32 cellular contexts compared by ENCODE assay signal in the genomic region with DNA sequence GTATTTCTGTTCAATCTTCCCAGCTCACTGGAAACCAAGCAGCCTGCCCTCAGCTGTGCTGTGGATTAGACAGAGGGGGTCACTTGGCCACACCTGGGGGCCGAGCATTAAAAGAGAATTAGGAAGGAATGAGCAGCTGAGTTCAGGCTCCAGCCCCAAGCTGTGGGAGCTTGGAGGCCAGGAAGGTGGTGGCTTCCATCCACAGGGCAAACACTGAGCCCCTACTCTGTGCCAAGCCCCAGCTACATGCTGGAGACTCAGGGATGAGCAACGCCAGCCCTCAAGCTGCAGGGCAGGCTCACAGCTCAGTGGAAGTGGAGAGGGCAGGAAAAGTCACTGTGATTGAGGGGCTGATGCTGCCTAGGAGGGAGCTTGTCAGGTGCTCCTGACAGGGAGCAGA.
"Had no signal": no experiment of that assay in that cellular context is flagged by ENCODE, and none has a peak within 500 bp of the region (broad histone marks: within the 10 kb centered on the region; RNA-seq: fewer than 3 reads in every experiment).

No MANE protein-coding gene starts in this region.

- H3K27ac Mint-ChIP-seq: activated CD4-positive, alpha-beta memory T cell treated with anti-CD3 and anti-CD28 coated beads for 36 hours; activated CD4-positive, alpha-beta T cell treated with anti-CD3 and anti-CD28 coated beads for 36 hours; activated CD4-positive, alpha-beta T cell treated with anti-CD3 and anti-CD28 coated beads, Interleukin-2, amount 10 ng/mL, durations not matched to agents 24 days and 14 days; activated CD8-positive, alpha-beta memory T cell treated with anti-CD3 and anti-CD28 coated beads, Interleukin-2, amount 10 ng/mL, durations not matched to agents 7 days and 5 days; activated CD8-positive, alpha-beta T cell treated with anti-CD3 and anti-CD28 coated beads, Interleukin-2, amount 10 ng/mL, durations not matched to agents 7 days and 5 days; activated naive CD4-positive, alpha-beta T cell treated with anti-CD3 and anti-CD28 coated beads for 36 hours; activated naive CD4-positive, alpha-beta T cell treated with anti-CD3 and anti-CD28 coated beads, Interleukin-2, amount 50 U/mL, for 24 hours; activated naive CD8-positive, alpha-beta T cell treated with anti-CD3 and anti-CD28 coated beads, Interleukin-2, amount 10 ng/mL, durations not matched to agents 7 days and 5 days; activated T-cell treated with anti-CD3 and anti-CD28 coated beads, Interleukin-2, amount 50 U/mL, for 24 hours; activated T-cell treated with anti-CD3 and anti-CD28 coated beads, Interleukin-2, amount 50 U/mL, for 72 hours; brain; dendritic cell treated with granulocyte-macrophage colony-stimulating factor and Interleukin-4, amounts not matched to agents 40 ng/mL and 50 ng/mL, for 4 days; endodermal cell had no signal

- H3K36me3 ChIP-seq: ascending aorta, breast epithelium, cardiac muscle cell, colonic mucosa had no signal

- H3K27me3 Mint-ChIP-seq: activated CD4-positive, alpha-beta memory T cell treated with anti-CD3 and anti-CD28 coated beads for 36 hours; activated CD4-positive, alpha-beta T cell treated with anti-CD3 and anti-CD28 coated beads for 36 hours; activated naive CD4-positive, alpha-beta T cell treated with anti-CD3 and anti-CD28 coated beads, Interleukin-2, amount 50 U/mL, for 24 hours; activated T-cell treated with anti-CD3 and anti-CD28 coated beads, Interleukin-2, amount 50 U/mL, for 24 hours had no signal

- FAIRE-seq: frontal cortex had no signal

- H3K4me1 ChIP-seq: ascending aorta, breast epithelium, colonic mucosa had no signal

- H3K9me3 ChIP-seq: ascending aorta, breast epithelium, colonic mucosa had no signal

- ATAC-seq: activated CD4-positive, alpha-beta T cell treated with anti-CD3 and anti-CD28 coated beads for 36 hours; activated CD8-positive, alpha-beta memory T cell treated with anti-CD3 and anti-CD28 coated beads, Interleukin-2, amount 10 ng/mL, durations not matched to agents 7 days and 5 days; activated CD8-positive, alpha-beta T cell treated with anti-CD3 and anti-CD28 coated beads, Interleukin-2, amount 10 ng/mL, durations not matched to agents 7 days and 5 days; activated T-cell treated with anti-CD3 and anti-CD28 coated beads, Interleukin-2, amount 50 U/mL, for 72 hours; esophagus mucosa had no signal

- H3K27me3 ChIP-seq: ascending aorta, breast epithelium, cardiac muscle cell, colonic mucosa had no signal

- DNase-seq: activated CD4-positive, alpha-beta memory T cell treated with anti-CD3 and anti-CD28 coated beads for 36 hours; activated CD4-positive, alpha-beta T cell treated with anti-CD3 and anti-CD28 coated beads for 36 hours; activated CD4-positive, alpha-beta T cell treated with anti-CD3 and anti-CD28 coated beads, Interleukin-2, amount 10 ng/mL, durations not matched to agents 24 days and 14 days; activated CD4-positive, CD25-positive, alpha-beta regulatory T cell; activated CD4-positive, CD25-positive, alpha-beta regulatory T cell treated with anti-CD3 and anti-CD28 coated beads, Interleukin-2, amount 50 U/mL, for 72 hours; activated CD8-positive, alpha-beta memory T cell treated with anti-CD3 and anti-CD28 coated beads, Interleukin-2, amount 10 ng/mL, durations not matched to agents 7 days and 5 days; activated CD8-positive, alpha-beta memory T cell treated with anti-CD3 and anti-CD28 coated beads, Interleukin-2, amount 50 U/mL, for 4 hours; activated CD8-positive, alpha-beta T cell treated with anti-CD3 and anti-CD28 coated beads, Interleukin-2, amount 10 ng/mL, durations not matched to agents 7 days and 5 days; activated effector memory CD4-positive, alpha-beta T cell treated with Interleukin-2 at 50 U/mL for 16 hours; activated gamma-delta T cell treated with Interleukin-2 at 50 U/mL for 16 hours; activated naive CD4-positive, alpha-beta T cell treated with anti-CD3 and anti-CD28 coated beads for 36 hours; activated naive CD8-positive, alpha-beta T cell treated with anti-CD3 and anti-CD28 coated beads, Interleukin-2, amount 10 ng/mL, durations not matched to agents 7 days and 5 days; activated T-cell treated with anti-CD3 and anti-CD28 coated beads, Interleukin-2, amount 50 U/mL, for 24 hours; activated T-cell treated with anti-CD3 and anti-CD28 coated beads, Interleukin-2, amount 50 U/mL, for 72 hours; central memory CD4-positive, alpha-beta T cell; cerebellar nuclear complex; colonic mucosa; dorsolateral prefrontal cortex; effector memory CD4-positive, alpha-beta T cell; endodermal cell; foreskin fibroblast; head of caudate nucleus; T-helper 1 cell; T-helper 2 cell had no signal

- H3K4me3 Mint-ChIP-seq: activated CD4-positive, alpha-beta memory T cell treated with anti-CD3 and anti-CD28 coated beads for 36 hours; activated CD4-positive, alpha-beta T cell treated with anti-CD3 and anti-CD28 coated beads for 36 hours; activated CD4-positive, alpha-beta T cell treated with anti-CD3 and anti-CD28 coated beads, Interleukin-2, amount 10 ng/mL, durations not matched to agents 24 days and 14 days; activated CD8-positive, alpha-beta memory T cell treated with anti-CD3 and anti-CD28 coated beads, Interleukin-2, amount 10 ng/mL, durations not matched to agents 7 days and 5 days; activated CD8-positive, alpha-beta T cell treated with anti-CD3 and anti-CD28 coated beads, Interleukin-2, amount 10 ng/mL, durations not matched to agents 7 days and 5 days; activated naive CD4-positive, alpha-beta T cell treated with anti-CD3 and anti-CD28 coated beads for 36 hours; activated naive CD4-positive, alpha-beta T cell treated with anti-CD3 and anti-CD28 coated beads, Interleukin-2, amount 50 U/mL, for 24 hours; activated naive CD8-positive, alpha-beta T cell treated with anti-CD3 and anti-CD28 coated beads, Interleukin-2, amount 10 ng/mL, durations not matched to agents 7 days and 5 days; activated T-cell treated with anti-CD3 and anti-CD28 coated beads, Interleukin-2, amount 50 U/mL, for 24 hours; activated T-cell treated with anti-CD3 and anti-CD28 coated beads, Interleukin-2, amount 50 U/mL, for 72 hours; brain; dendritic cell treated with granulocyte-macrophage colony-stimulating factor and Interleukin-4, amounts not matched to agents 40 ng/mL and 50 ng/mL, for 4 days; endodermal cell had no signal

- H3K36me3 Mint-ChIP-seq: activated CD4-positive, alpha-beta memory T cell treated with anti-CD3 and anti-CD28 coated beads for 36 hours; activated CD8-positive, alpha-beta memory T cell treated with anti-CD3 and anti-CD28 coated beads, Interleukin-2, amount 10 ng/mL, durations not matched to agents 7 days and 5 days; activated naive CD8-positive, alpha-beta T cell treated with anti-CD3 and anti-CD28 coated beads, Interleukin-2, amount 10 ng/mL, durations not matched to agents 7 days and 5 days; brain had no signal

- H3K9me3 Mint-ChIP-seq: activated CD4-positive, alpha-beta memory T cell treated with anti-CD3 and anti-CD28 coated beads for 36 hours; activated CD4-positive, alpha-beta T cell treated with anti-CD3 and anti-CD28 coated beads, Interleukin-2, amount 10 ng/mL, durations not matched to agents 24 days and 14 days; activated naive CD4-positive, alpha-beta T cell treated with anti-CD3 and anti-CD28 coated beads for 36 hours; activated naive CD4-positive, alpha-beta T cell treated with anti-CD3 and anti-CD28 coated beads, Interleukin-2, amount 50 U/mL, for 24 hours; activated naive CD8-positive, alpha-beta T cell treated with anti-CD3 and anti-CD28 coated beads, Interleukin-2, amount 10 ng/mL, durations not matched to agents 7 days and 5 days; activated T-cell treated with anti-CD3 and anti-CD28 coated beads, Interleukin-2, amount 50 U/mL, for 24 hours; activated T-cell treated with anti-CD3 and anti-CD28 coated beads, Interleukin-2, amount 50 U/mL, for 72 hours; dendritic cell treated with granulocyte-macrophage colony-stimulating factor and Interleukin-4, amounts not matched to agents 40 ng/mL and 50 ng/mL, for 4 days; endodermal cell had no signal

- H3K4me3 ChIP-seq: ascending aorta, breast epithelium, cardiac muscle cell, colonic mucosa, dorsolateral prefrontal cortex had no signal

- H3K27ac ChIP-seq: ascending aorta, breast epithelium, cardiac muscle cell, colonic mucosa, dorsolateral prefrontal cortex had no signal

- H3K4me1 Mint-ChIP-seq: activated CD4-positive, alpha-beta T cell treated with anti-CD3 and anti-CD28 coated beads for 36 hours; activated CD4-positive, alpha-beta T cell treated with anti-CD3 and anti-CD28 coated beads, Interleukin-2, amount 10 ng/mL, durations not matched to agents 24 days and 14 days; activated CD8-positive, alpha-beta memory T cell treated with anti-CD3 and anti-CD28 coated beads, Interleukin-2, amount 10 ng/mL, durations not matched to agents 7 days and 5 days; activated naive CD8-positive, alpha-beta T cell treated with anti-CD3 and anti-CD28 coated beads, Interleukin-2, amount 10 ng/mL, durations not matched to agents 7 days and 5 days had no signal
